ENCODE assay signal across 1 cellular context in the genomic region with DNA sequence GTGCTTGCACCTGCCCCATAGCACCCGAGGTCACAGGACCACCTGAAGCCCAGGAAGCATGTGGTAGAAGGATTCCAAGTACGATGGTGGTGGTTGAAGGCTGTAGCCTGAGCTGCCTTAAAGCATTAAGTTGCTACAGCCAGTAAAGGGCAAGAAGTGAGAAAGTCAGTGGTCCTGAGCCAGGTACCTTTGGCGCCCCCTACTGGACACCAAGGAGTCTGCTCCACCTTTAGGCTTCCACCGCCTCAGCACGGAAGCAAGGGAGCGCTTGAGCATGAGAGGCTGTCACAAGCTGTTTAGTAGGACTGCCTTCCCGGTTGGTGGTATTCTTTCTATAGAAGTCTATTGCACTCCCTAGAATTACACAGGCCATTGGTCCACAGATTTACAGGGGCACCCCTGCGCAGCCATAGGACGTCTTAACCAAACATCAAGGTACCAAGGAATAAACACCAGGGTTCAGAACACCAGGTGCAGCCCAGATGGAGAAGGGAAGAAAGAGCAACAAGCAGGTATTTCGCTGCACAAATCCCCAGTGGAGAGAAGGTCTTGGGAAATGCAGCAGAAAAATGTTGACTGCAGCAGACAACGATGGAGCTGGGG.
TF ChIP-seq lines count a peak whose summit lies in the region.

No MANE protein-coding gene starts in this region.

TF ChIP-seq in HEK293, 187 proteins besides CTCF, POLR2A, EP300 and RAD21 (continued from another document):
- TF ChIP-seq, protein P1, sequence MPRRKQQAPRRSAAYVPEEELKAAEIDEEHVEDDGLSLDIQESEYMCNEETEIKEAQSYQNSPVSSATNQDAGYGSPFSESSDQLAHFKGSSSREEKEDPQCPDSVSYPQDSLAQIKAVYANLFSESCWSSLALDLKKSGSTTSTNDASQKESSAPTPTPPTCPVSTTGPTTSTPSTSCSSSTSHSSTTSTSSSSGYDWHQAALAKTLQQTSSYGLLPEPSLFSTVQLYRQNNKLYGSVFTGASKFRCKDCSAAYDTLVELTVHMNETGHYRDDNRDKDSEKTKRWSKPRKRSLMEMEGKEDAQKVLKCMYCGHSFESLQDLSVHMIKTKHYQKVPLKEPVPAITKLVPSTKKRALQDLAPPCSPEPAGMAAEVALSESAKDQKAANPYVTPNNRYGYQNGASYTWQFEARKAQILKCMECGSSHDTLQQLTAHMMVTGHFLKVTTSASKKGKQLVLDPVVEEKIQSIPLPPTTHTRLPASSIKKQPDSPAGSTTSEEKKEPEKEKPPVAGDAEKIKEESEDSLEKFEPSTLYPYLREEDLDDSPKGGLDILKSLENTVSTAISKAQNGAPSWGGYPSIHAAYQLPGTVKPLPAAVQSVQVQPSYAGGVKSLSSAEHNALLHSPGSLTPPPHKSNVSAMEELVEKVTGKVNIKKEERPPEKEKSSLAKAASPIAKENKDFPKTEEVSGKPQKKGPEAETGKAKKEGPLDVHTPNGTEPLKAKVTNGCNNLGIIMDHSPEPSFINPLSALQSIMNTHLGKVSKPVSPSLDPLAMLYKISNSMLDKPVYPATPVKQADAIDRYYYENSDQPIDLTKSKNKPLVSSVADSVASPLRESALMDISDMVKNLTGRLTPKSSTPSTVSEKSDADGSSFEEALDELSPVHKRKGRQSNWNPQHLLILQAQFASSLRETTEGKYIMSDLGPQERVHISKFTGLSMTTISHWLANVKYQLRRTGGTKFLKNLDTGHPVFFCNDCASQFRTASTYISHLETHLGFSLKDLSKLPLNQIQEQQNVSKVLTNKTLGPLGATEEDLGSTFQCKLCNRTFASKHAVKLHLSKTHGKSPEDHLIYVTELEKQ (tag by site-specific recombination; IDR thresholded peaks at IDR 0.05; ENCODE audit: borderline replicate concordance): no peak
- TF ChIP-seq, protein P2, sequence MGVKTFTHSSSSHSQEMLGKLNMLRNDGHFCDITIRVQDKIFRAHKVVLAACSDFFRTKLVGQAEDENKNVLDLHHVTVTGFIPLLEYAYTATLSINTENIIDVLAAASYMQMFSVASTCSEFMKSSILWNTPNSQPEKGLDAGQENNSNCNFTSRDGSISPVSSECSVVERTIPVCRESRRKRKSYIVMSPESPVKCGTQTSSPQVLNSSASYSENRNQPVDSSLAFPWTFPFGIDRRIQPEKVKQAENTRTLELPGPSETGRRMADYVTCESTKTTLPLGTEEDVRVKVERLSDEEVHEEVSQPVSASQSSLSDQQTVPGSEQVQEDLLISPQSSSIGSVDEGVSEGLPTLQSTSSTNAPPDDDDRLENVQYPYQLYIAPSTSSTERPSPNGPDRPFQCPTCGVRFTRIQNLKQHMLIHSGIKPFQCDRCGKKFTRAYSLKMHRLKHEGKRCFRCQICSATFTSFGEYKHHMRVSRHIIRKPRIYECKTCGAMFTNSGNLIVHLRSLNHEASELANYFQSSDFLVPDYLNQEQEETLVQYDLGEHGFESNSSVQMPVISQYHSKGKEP (tag by site-specific recombination; IDR thresholded peaks at IDR 0.05): no peak
- no peak for TF ChIP-seq ZNF155 (tag by site-specific recombination; IDR thresholded peaks at IDR 0.05)
- TF ChIP-seq, protein P3, sequence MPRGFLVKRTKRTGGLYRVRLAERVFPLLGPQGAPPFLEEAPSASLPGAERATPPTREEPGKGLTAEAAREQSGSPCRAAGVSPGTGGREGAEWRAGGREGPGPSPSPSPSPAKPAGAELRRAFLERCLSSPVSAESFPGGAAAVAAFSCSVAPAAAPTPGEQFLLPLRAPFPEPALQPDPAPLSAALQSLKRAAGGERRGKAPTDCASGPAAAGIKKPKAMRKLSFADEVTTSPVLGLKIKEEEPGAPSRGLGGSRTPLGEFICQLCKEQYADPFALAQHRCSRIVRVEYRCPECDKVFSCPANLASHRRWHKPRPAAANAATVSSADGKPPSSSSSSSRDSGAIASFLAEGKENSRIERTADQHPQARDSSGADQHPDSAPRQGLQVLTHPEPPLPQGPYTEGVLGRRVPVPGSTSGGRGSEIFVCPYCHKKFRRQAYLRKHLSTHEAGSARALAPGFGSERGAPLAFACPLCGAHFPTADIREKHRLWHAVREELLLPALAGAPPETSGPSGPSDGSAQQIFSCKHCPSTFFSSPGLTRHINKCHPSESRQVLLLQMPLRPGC (tag by site-specific recombination; IDR thresholded peaks at IDR 0.05): no peak
- 0 out of 2 replicates have a peak, but pooled peaks have one; percentile 26 for TF ChIP-seq ZBTB17 (tag by site-specific recombination; IDR thresholded peaks at IDR 0.05)
- TF ChIP-seq FEZF1 (tag by site-specific recombination; IDR thresholded peaks at IDR 0.05): no peak
- TF ChIP-seq ZNF174 (tag by site-specific recombination; IDR thresholded peaks at IDR 0.05): no peak
- no peak for TF ChIP-seq ZNF132 (tag by site-specific recombination; IDR thresholded peaks at IDR 0.05; ENCODE audit: borderline replicate concordance)
- TF ChIP-seq, protein P4, sequence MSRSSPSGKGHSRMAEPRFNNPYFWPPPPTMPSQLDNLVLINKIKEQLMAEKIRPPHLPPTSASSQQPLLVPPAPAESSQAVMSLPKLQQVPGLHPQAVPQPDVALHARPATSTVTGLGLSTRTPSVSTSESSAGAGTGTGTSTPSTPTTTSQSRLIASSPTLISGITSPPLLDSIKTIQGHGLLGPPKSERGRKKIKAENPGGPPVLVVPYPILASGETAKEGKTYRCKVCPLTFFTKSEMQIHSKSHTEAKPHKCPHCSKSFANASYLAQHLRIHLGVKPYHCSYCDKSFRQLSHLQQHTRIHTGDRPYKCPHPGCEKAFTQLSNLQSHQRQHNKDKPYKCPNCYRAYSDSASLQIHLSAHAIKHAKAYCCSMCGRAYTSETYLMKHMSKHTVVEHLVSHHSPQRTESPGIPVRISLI (tag by site-specific recombination; IDR thresholded peaks at IDR 0.05): no peak
- TF ChIP-seq ZNF248 (tag by site-specific recombination; IDR thresholded peaks at IDR 0.05): no peak
- TF ChIP-seq, protein P5, sequence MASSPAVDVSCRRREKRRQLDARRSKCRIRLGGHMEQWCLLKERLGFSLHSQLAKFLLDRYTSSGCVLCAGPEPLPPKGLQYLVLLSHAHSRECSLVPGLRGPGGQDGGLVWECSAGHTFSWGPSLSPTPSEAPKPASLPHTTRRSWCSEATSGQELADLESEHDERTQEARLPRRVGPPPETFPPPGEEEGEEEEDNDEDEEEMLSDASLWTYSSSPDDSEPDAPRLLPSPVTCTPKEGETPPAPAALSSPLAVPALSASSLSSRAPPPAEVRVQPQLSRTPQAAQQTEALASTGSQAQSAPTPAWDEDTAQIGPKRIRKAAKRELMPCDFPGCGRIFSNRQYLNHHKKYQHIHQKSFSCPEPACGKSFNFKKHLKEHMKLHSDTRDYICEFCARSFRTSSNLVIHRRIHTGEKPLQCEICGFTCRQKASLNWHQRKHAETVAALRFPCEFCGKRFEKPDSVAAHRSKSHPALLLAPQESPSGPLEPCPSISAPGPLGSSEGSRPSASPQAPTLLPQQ (tag by site-specific recombination; IDR thresholded peaks at IDR 0.05): no peak
- TF ChIP-seq ZNF596 (tag by site-specific recombination; IDR thresholded peaks at IDR 0.05): no peak
- TF ChIP-seq ZBTB48 (tag by site-specific recombination; IDR thresholded peaks at IDR 0.05): peak; percentile 37; the same call in 1 of the 2 replicates
- no peak for TF ChIP-seq ZSCAN16 (tag by site-specific recombination; IDR thresholded peaks at IDR 0.05)
- TF ChIP-seq KLF1 (tag by site-specific recombination; IDR thresholded peaks at IDR 0.05): no peak
- peak; percentile 89 for TF ChIP-seq ZNF660 (tag by site-specific recombination; IDR thresholded peaks at IDR 0.05)
- no peak for TF ChIP-seq ZNF701 (tag by site-specific recombination; IDR thresholded peaks at IDR 0.05)
- no peak for TF ChIP-seq GLI4 (tag by site-specific recombination; IDR thresholded peaks at IDR 0.05)
- no peak for TF ChIP-seq MYNN (tag by site-specific recombination; IDR thresholded peaks at IDR 0.05; ENCODE audit: borderline replicate concordance)
- TF ChIP-seq ZNF510 (tag by site-specific recombination; IDR thresholded peaks at IDR 0.05; ENCODE audit: insufficient replicate concordance): no peak
